ENCODE assay signal across 9 cellular contexts in genomic region chr11:120168108-120168959, GRCh38. TPM values are rescaled to one million over a fixed set of nuclear protein-coding genes. Genes with fewer than 3 reads are reported as not detected.
DNase-seq lines count a peak whose midpoint lies in the region; ATAC-seq and TF ChIP-seq lines count a peak whose summit lies in the region.
"Had no signal": no experiment of that assay in that cellular context is flagged by ENCODE, and none has a peak within 500 bp of the region (broad histone marks: within the 10 kb centered on the region; RNA-seq: fewer than 3 reads in every experiment).

No MANE protein-coding gene starts in this region.

- H3K9me3 Mint-ChIP-seq in progenitor cell of endocrine pancreas (ENCODE audit: low read depth) = peaks cover 2% of the 10 kb centered on the region

- peaks cover 0 to 39% (median 14%) of the 10 kb centered on the region in 3 donors for H3K4me1 ChIP-seq in gastroesophageal sphincter

- peak overlapping the region in 2 of 4 donors; percentile 48 to 61 for H3K27ac ChIP-seq in gastroesophageal sphincter

- H3K36me3 ChIP-seq in gastroesophageal sphincter = no peaks in the 10 kb centered on the region

- no peaks in the 10 kb centered on the region for H3K36me3 Mint-ChIP-seq in progenitor cell of endocrine pancreas (ENCODE audit: insufficient read depth)

- 7 to 41% methylated on average over 3 to 10 of the region's 35 CpGs for WGBS in gastroesophageal sphincter (ENCODE audit: low coverage in 1 of 2), 2 donors

- H3K4me3 Mint-ChIP-seq in progenitor cell of endocrine pancreas (ENCODE audit: low read depth) = peak overlapping the region; percentile 68

- peaks cover 87% of the 10 kb centered on the region for H3K27me3 ChIP-seq in gastroesophageal sphincter

- peak overlapping the region; percentile 90 for H3K27ac Mint-ChIP-seq in progenitor cell of endocrine pancreas

- peak overlapping the region; percentile 55 for H3K4me3 ChIP-seq in WI38 (ENCODE audit: low read depth, low read length)
- peak overlapping the region; percentile 12 to 56 for H3K4me3 ChIP-seq in gastroesophageal sphincter

- H3K9me3 ChIP-seq in gastroesophageal sphincter = no peaks in the 10 kb centered on the region

- H3K4me1 Mint-ChIP-seq in progenitor cell of endocrine pancreas (ENCODE audit: low read depth) = peaks cover 2% of the 10 kb centered on the region

- TF ChIP-seq POLR2A in gastroesophageal sphincter (IDR thresholded peaks at IDR 0.05) = no peak

- peaks cover 77% of the 10 kb centered on the region for H3K27me3 Mint-ChIP-seq in progenitor cell of endocrine pancreas

- no peak for TF ChIP-seq EP300 in gastroesophageal sphincter (IDR thresholded peaks at IDR 0.05)

- ATAC-seq in gastroesophageal sphincter = no peak
- no peak for ATAC-seq in GM18858 (IDR thresholded peaks at IDR 0.05; ENCODE audit: unreplicated experiment)
- no peak for ATAC-seq in HG02642 (IDR thresholded peaks at IDR 0.05; ENCODE audit: poor library complexity, unreplicated experiment)

- peak; percentile 33 for DNase-seq in D341Med (ENCODE audit: low spot score)
- no peak for DNase-seq in progenitor cell of endocrine pancreas (ENCODE audit: low spot score, unreplicated experiment)
- no peak for DNase-seq in NOMO-1 treated with DMSO at 0.1 percent for 48 hours (lab: John Stamatoyannopoulos, UW; ENCODE audit: unreplicated experiment)
- DNase-seq in GOT3 (lab: John Stamatoyannopoulos, UW) = no peak

- TF ChIP-seq CTCF in WI38 (IDR thresholded peaks at IDR 0.05; ENCODE audit: low read depth, low read length) = no peak
- TF ChIP-seq CTCF in gastroesophageal sphincter (IDR thresholded peaks at IDR 0.05) = no peak
- no peak for TF ChIP-seq CTCF in progenitor cell of endocrine pancreas (IDR thresholded peaks at IDR 0.05; ENCODE audit: unreplicated experiment)

RNA-seq across cellular contexts. Expression of gene TRIM29, which starts 30.4 kb away (rescaled TPM):
- total RNA-seq in gastroesophageal sphincter = 10 to 100 TPM in 1 of 4 donors, 1 to 10 TPM in 3; 1.2 to 34.6 (median 3.4) TPM
- total RNA-seq in progenitor cell of endocrine pancreas = 0.33 TPM in 1 of 2 replicates, not detected in the other
- total RNA-seq: RPMI7951 had no signal

RNA-seq across cellular contexts. Expression of gene OAF, which starts 42.5 kb away (rescaled TPM):
- total RNA-seq in gastroesophageal sphincter = 100 to 1,000 TPM in 1 of 4 donors, 10 to 100 TPM in 3; 30.0 to 100 (median 42.4) TPM
- 6.5 and 6.6 TPM in 2 replicates for total RNA-seq in progenitor cell of endocrine pancreas
